ENCODE assay signal across 19 cellular contexts in genomic region chr10:72615985-72616384, GRCh38. TPM values are rescaled to one million over a fixed set of nuclear protein-coding genes. Genes with fewer than 3 reads are reported as not detected.
DNase-seq lines count a peak whose midpoint lies in the region; ATAC-seq and TF ChIP-seq lines count a peak whose summit lies in the region.
"Had no signal": no experiment of that assay in that cellular context is flagged by ENCODE, and none has a peak within 500 bp of the region (broad histone marks: within the 10 kb centered on the region; RNA-seq: fewer than 3 reads in every experiment).

No MANE protein-coding gene starts in this region.

- DNase-seq in activated T-cell treated with anti-CD3 and anti-CD28 coated beads, Interleukin-2, amount 50 U/mL, for 24 hours, result no peak
- DNase-seq in activated T-cell treated with anti-CD3 and anti-CD28 coated beads for 4 hours (no peak), HFFc6 (no peak), stromal cell of bone marrow (ENCODE audit: low read depth) (peak; percentile 22)
- DNase-seq: DMS79 treated with DMSO at 0.1 percent for 48 hours, NCI-H1092, NCI-H146, NCI-H2029 treated with DMSO at 0.1 percent for 48 hours, NCI-H2171, NCI-H526, Peyer's patch, Right ventricle myocardium superior had no signal

- H3K4me1 Mint-ChIP-seq in activated T-cell treated with anti-CD3 and anti-CD28 coated beads, Interleukin-2, amount 50 U/mL, for 24 hours (ENCODE audit: low read depth), result peaks cover 29% of the 10 kb centered on the region
- H3K4me1 Mint-ChIP-seq in HFFc6 (ENCODE audit: low read depth), result peaks cover 27% of the 10 kb centered on the region
- H3K4me1 Mint-ChIP-seq in activated T-helper 17 cell treated with anti-CD3 and anti-CD28 coated beads, Interleukin-2, amount 50 U/mL, for 72 hours, result peaks cover 6% of the 10 kb centered on the region
- H3K4me1 Mint-ChIP-seq: GM23338 had no signal

- peak; percentile 23 for ATAC-seq in activated T-helper 17 cell treated with anti-CD3 and anti-CD28 coated beads, Interleukin-2, amount 50 U/mL, for 72 hours (replicated peaks)
- ATAC-seq in HG02852 (IDR thresholded peaks at IDR 0.05; ENCODE audit: unreplicated experiment), result no peak
- no peak for ATAC-seq in GM18867 (IDR thresholded peaks at IDR 0.05; ENCODE audit: unreplicated experiment)
- ATAC-seq: GM23338, HCT116, HepG2 had no signal

- no peaks in the 10 kb centered on the region for H3K27me3 Mint-ChIP-seq in activated T-cell treated with anti-CD3 and anti-CD28 coated beads, Interleukin-2, amount 50 U/mL, for 24 hours
- H3K27me3 Mint-ChIP-seq in HFFc6 (ENCODE audit: insufficient read depth), result peaks cover 2% of the 10 kb centered on the region; the same call in 1 of the 2 replicates
- H3K27me3 Mint-ChIP-seq in activated T-helper 17 cell treated with anti-CD3 and anti-CD28 coated beads, Interleukin-2, amount 50 U/mL, for 72 hours, result no peaks in the 10 kb centered on the region
- H3K27me3 Mint-ChIP-seq: B cell had no signal

- peaks cover 11% of the 10 kb centered on the region for H3K9me3 Mint-ChIP-seq in activated T-cell treated with anti-CD3 and anti-CD28 coated beads, Interleukin-2, amount 50 U/mL, for 24 hours
- peaks cover 6% of the 10 kb centered on the region for H3K9me3 Mint-ChIP-seq in HFFc6
- H3K9me3 Mint-ChIP-seq in activated T-helper 17 cell treated with anti-CD3 and anti-CD28 coated beads, Interleukin-2, amount 50 U/mL, for 72 hours, result peaks cover 5% of the 10 kb centered on the region
- H3K9me3 Mint-ChIP-seq: GM23338 had no signal

- H3K27ac Mint-ChIP-seq in activated T-cell treated with anti-CD3 and anti-CD28 coated beads, Interleukin-2, amount 50 U/mL, for 24 hours, result peak overlapping the region; percentile 77
- peak overlapping the region; percentile 1; the same call in 1 of the 2 replicates for H3K27ac Mint-ChIP-seq in HFFc6
- H3K27ac Mint-ChIP-seq in activated T-helper 17 cell treated with anti-CD3 and anti-CD28 coated beads, Interleukin-2, amount 50 U/mL, for 72 hours, result peak overlapping the region; percentile 68
- H3K27ac Mint-ChIP-seq: B cell, GM23338 had no signal

- TF ChIP-seq CTCF in HFFc6 (IDR thresholded peaks at IDR 0.05), result no peak

- peaks cover 19% of the 10 kb centered on the region for H3K36me3 Mint-ChIP-seq in activated T-cell treated with anti-CD3 and anti-CD28 coated beads, Interleukin-2, amount 50 U/mL, for 24 hours (ENCODE audit: low read depth)
- peaks cover 16% of the 10 kb centered on the region for H3K36me3 Mint-ChIP-seq in HFFc6 (ENCODE audit: low read depth)
- H3K36me3 Mint-ChIP-seq in activated T-helper 17 cell treated with anti-CD3 and anti-CD28 coated beads, Interleukin-2, amount 50 U/mL, for 72 hours (ENCODE audit: low read depth), result peaks cover 7% of the 10 kb centered on the region

- H3K4me3 Mint-ChIP-seq in activated T-cell treated with anti-CD3 and anti-CD28 coated beads, Interleukin-2, amount 50 U/mL, for 24 hours, result no peak overlapping the region
- H3K4me3 Mint-ChIP-seq in HFFc6, result no peak overlapping the region
- H3K4me3 Mint-ChIP-seq in activated T-helper 17 cell treated with anti-CD3 and anti-CD28 coated beads, Interleukin-2, amount 50 U/mL, for 72 hours, result peak overlapping the region; percentile 16
- H3K4me3 Mint-ChIP-seq: B cell, GM23338 had no signal

RNA-seq across cellular contexts. Expression of gene MICU1, which starts 9.9 kb away (rescaled TPM):
- 10 to 100 TPM; 54.7 to 62.7 (median 59.8) TPM for total RNA-seq in HFFc6 (2021; fragmentation: NEBNext Ultra II Directional; extraction: Animal tissue kit (Norgen Biotek cat#: 25700))
- 10 to 100 TPM; 31.4 to 36.6 TPM for total RNA-seq in activated T-helper 17 cell treated with anti-CD3 and anti-CD28 coated beads, Interleukin-2, amount 50 U/mL, for 72 hours

Comparison
In these comparisons a context has a peak if more than half of its experiments do, and no peak if none do; other contexts are left out.
1. H3K27ac Mint-ChIP-seq: peak in every context shown above with its lines; median percentile 77 in activated T-cell treated with anti-CD3 and anti-CD28 coated beads, Interleukin-2, amount 50 U/mL, for 24 hours; 68 in activated T-helper 17 cell treated with anti-CD3 and anti-CD28 coated beads, Interleukin-2, amount 50 U/mL, for 72 hours; 1 in HFFc6.